1 cellular context compared by ENCODE assay signal in the genomic region with DNA sequence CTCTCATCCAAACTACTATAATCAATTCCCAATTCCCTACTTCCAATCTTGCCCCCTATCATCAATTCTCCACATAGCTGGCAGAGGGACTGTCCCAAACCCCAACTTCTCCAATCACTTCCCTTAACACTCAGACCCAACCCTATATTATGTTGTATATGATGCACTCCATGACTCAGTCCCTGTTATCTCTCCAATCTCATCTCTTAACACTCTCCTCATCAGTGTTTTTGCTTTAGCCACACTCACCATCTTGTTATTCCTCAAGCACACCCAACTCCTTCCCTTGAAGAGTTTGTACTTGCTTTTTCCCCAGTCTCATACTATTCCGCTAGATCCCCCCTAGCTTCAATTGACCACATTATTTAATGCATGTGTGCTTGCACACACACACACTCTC.
TF ChIP-seq lines count a peak whose summit lies in the region.

No MANE protein-coding gene starts in this region.

TF ChIP-seq in SK-N-SH, 30 proteins besides CTCF, POLR2A, EP300 and RAD21 (continued from another document):
- TF ChIP-seq, protein P1, sequence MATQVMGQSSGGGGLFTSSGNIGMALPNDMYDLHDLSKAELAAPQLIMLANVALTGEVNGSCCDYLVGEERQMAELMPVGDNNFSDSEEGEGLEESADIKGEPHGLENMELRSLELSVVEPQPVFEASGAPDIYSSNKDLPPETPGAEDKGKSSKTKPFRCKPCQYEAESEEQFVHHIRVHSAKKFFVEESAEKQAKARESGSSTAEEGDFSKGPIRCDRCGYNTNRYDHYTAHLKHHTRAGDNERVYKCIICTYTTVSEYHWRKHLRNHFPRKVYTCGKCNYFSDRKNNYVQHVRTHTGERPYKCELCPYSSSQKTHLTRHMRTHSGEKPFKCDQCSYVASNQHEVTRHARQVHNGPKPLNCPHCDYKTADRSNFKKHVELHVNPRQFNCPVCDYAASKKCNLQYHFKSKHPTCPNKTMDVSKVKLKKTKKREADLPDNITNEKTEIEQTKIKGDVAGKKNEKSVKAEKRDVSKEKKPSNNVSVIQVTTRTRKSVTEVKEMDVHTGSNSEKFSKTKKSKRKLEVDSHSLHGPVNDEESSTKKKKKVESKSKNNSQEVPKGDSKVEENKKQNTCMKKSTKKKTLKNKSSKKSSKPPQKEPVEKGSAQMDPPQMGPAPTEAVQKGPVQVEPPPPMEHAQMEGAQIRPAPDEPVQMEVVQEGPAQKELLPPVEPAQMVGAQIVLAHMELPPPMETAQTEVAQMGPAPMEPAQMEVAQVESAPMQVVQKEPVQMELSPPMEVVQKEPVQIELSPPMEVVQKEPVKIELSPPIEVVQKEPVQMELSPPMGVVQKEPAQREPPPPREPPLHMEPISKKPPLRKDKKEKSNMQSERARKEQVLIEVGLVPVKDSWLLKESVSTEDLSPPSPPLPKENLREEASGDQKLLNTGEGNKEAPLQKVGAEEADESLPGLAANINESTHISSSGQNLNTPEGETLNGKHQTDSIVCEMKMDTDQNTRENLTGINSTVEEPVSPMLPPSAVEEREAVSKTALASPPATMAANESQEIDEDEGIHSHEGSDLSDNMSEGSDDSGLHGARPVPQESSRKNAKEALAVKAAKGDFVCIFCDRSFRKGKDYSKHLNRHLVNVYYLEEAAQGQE (IDR thresholded peaks at IDR 0.05; ENCODE audit: low read depth, low read length): no peak
- TF ChIP-seq, protein P2, sequence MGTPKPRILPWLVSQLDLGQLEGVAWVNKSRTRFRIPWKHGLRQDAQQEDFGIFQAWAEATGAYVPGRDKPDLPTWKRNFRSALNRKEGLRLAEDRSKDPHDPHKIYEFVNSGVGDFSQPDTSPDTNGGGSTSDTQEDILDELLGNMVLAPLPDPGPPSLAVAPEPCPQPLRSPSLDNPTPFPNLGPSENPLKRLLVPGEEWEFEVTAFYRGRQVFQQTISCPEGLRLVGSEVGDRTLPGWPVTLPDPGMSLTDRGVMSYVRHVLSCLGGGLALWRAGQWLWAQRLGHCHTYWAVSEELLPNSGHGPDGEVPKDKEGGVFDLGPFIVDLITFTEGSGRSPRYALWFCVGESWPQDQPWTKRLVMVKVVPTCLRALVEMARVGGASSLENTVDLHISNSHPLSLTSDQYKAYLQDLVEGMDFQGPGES (IDR thresholded peaks at IDR 0.05; ENCODE audit: low read depth, low read length): no peak
- TF ChIP-seq NRF1 (IDR thresholded peaks at IDR 0.05; ENCODE audit: low read depth, low read length) (no peak), MEF2A (IDR thresholded peaks at IDR 0.05; ENCODE audit: borderline replicate concordance, low read depth) (no peak), JUND (IDR thresholded peaks at IDR 0.05) (no peak), RXRA (IDR thresholded peaks at IDR 0.05; ENCODE audit: borderline replicate concordance, low read depth) (no peak), ELF1 (IDR thresholded peaks at IDR 0.05) (no peak), EZH2phosphoT487 (IDR thresholded peaks at IDR 0.05; ENCODE audit: borderline replicate concordance, low read depth) (no peak), CHD2 (IDR thresholded peaks at IDR 0.05; ENCODE audit: low read length, partially characterized antibody) (no peak), RCOR1 (IDR thresholded peaks at IDR 0.05; ENCODE audit: low read length) (no peak)
- TF ChIP-seq, protein P3, sequence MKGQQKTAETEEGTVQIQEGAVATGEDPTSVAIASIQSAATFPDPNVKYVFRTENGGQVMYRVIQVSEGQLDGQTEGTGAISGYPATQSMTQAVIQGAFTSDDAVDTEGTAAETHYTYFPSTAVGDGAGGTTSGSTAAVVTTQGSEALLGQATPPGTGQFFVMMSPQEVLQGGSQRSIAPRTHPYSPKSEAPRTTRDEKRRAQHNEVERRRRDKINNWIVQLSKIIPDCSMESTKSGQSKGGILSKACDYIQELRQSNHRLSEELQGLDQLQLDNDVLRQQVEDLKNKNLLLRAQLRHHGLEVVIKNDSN (IDR thresholded peaks at IDR 0.05; ENCODE audit: borderline replicate concordance, low read depth): no peak
